7 cellular contexts compared by ENCODE assay signal in the genomic region with DNA sequence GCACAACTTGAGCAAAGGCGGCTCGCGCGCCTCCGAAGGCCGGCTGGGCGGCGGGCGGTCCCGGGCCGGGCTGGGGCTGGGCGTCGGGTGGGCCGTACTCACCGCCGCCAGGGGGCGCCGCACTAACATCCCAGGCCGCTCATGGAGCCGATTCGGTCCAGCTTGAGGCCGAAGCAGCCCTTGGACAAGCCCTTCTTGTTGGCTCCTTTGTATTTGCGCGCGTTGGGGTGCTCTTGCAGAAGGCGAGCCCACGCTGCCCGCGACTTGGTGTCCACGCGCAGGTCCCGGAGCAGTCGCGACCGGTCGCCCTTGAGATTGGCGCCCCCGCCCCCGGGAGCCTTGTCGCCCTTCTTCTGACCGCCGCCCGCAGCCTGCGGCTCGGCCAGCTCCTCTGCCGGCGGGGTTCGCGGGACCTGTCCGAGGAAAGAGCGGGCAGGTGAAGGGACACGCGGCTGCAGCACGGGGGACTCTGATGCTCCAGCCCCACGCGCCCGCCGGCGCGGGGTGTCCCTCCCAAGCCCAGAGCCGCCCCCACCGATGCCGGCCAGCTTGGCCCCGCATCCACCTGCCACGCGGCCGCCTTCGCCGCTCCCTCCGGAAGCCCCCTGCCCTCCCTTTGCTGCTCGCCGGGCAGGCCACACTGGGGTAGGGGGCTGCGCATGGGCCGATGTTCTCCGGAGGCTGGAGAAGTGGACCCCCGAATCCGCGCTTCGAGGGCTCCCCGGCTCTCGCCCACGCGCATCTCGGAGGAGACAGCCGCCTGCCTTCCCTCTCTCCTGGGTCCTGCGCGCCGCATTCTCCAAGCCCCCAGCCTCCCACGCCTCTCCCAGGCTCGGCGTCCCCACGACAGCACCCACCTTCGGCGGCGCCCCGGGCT. TPM values are rescaled to one million over a fixed set of nuclear protein-coding genes. Genes with fewer than 3 reads are reported as not detected.
DNase-seq lines count a peak whose midpoint lies in the region; ATAC-seq, FAIRE-seq and TF ChIP-seq lines count a peak whose summit lies in the region.

No MANE protein-coding gene starts in this region.

- no peak for FAIRE-seq in pancreas (lab: Jason Lieb, UNC)

- no peaks in the 10 kb centered on the region for H3K9me2 ChIP-seq in SU-DHL-6 (replicated peaks; ENCODE audit: insufficient read depth, low read length)

- ATAC-seq in pancreas (peak; percentile 94 to 96 (median 96)), thoracic aorta (ENCODE audit: insufficient number of reproducible peaks, low FRiP score, low read depth) (no peak)

- TF ChIP-seq CTCF in GM13977 (IDR thresholded peaks at IDR 0.05; ENCODE audit: extremely low read depth, insufficient read depth, missing control alignments) (peak; percentile 91), SU-DHL-6 (IDR thresholded peaks at IDR 0.05; ENCODE audit: insufficient read depth, low read length, poor library complexity, severe bottlenecking) (peak; percentile 74), cardiac muscle cell (IDR thresholded peaks at IDR 0.05; ENCODE audit: low read depth, low read length) (peak; percentile 71), pancreas (IDR thresholded peaks at IDR 0.05) (peak; percentile 89 to 96 (median 95)), thoracic aorta (IDR thresholded peaks at IDR 0.05) (peak; percentile 92)

- H3K27me3 ChIP-seq in SU-DHL-6 (ENCODE audit: low read length), result no peaks in the 10 kb centered on the region
- H3K27me3 ChIP-seq in cardiac muscle cell, result peaks cover 73% of the 10 kb centered on the region
- peaks cover 0 to 18% (median 3%) of the 10 kb centered on the region in 4 donors for H3K27me3 ChIP-seq in pancreas
- peaks cover 3% of the 10 kb centered on the region for H3K27me3 ChIP-seq in thoracic aorta (replicated peaks; ENCODE audit: insufficient read depth)

- H2AFZ ChIP-seq in SU-DHL-6 (ENCODE audit: low read depth, low read length, severe bottlenecking), result peak overlapping the region; percentile 90

- DNase-seq in GM13977 (ENCODE audit: low spot score), result peak; percentile 93
- peak; percentile 51 for DNase-seq in KG1 (lab: John Stamatoyannopoulos, UW)
- peak; percentile 53 for DNase-seq in activated naive CD8-positive, alpha-beta T cell treated with anti-CD3 and anti-CD28 coated beads, Interleukin-2, amount 50 U/mL, for 16 hours (ENCODE audit: low read depth, low spot score)
- peak; percentile 92 to 94 for DNase-seq in cardiac muscle cell (ENCODE audit: low read depth in 1 of 2, low spot score in 1 of 2)
- DNase-seq in pancreas, result peak; percentile 66 to 96 (median 83)
- peak; percentile 28 for DNase-seq in thoracic aorta (ENCODE audit: low spot score)

- H3F3A ChIP-seq in SU-DHL-6 (ENCODE audit: insufficient read depth), result no peaks in the 10 kb centered on the region

- no peaks in the 10 kb centered on the region for H4K20me1 ChIP-seq in SU-DHL-6 (ENCODE audit: low read depth, low read length)

- H3K36me3 ChIP-seq in SU-DHL-6 (ENCODE audit: low read length) (no peaks in the 10 kb centered on the region), cardiac muscle cell (no peaks in the 10 kb centered on the region), pancreas (no peaks in the 10 kb centered on the region), thoracic aorta (no peaks in the 10 kb centered on the region)

- H3K4me2 ChIP-seq in SU-DHL-6 (ENCODE audit: low read depth, low read length, poor library complexity, severe bottlenecking), result peak overlapping the region; percentile 67

- peak overlapping the region; percentile 50 for H3K4me3 ChIP-seq in SU-DHL-6 (ENCODE audit: insufficient read depth, low read length, poor library complexity, severe bottlenecking)
- peak overlapping the region; percentile 31 for H3K4me3 ChIP-seq in cardiac muscle cell
- H3K4me3 ChIP-seq in pancreas, result peak overlapping the region; percentile 2 to 56 (median 28)
- peak overlapping the region; percentile 71 for H3K4me3 ChIP-seq in thoracic aorta

- H3K27ac ChIP-seq in SU-DHL-6 (ENCODE audit: low read depth, low read length) (no peak overlapping the region), cardiac muscle cell (no peak overlapping the region), pancreas (no peak overlapping the region), thoracic aorta (no peak overlapping the region)

- no peaks in the 10 kb centered on the region for H3K9me3 ChIP-seq in SU-DHL-6 (ENCODE audit: insufficient read depth, low read length)
- H3K9me3 ChIP-seq in cardiac muscle cell (ENCODE audit: low read depth), result no peaks in the 10 kb centered on the region
- no peaks in the 10 kb centered on the region for H3K9me3 ChIP-seq in pancreas
- H3K9me3 ChIP-seq in thoracic aorta, result no peaks in the 10 kb centered on the region

- no peaks in the 10 kb centered on the region for H3K79me2 ChIP-seq in SU-DHL-6 (ENCODE audit: insufficient read depth, low read length)

- 1% methylated on average over 80 to 96 of the region's 96 CpGs for WGBS in pancreas, 2 donors

- intact Hi-C loops in pancreas (cut with DNase I), result loop anchor here in 2 of 3 donors (5.0 to 10.0 kb wide), 3 partner anchors 217 to 402 kb away; no protein-coding TSS in a partner anchor

- H3K4me1 ChIP-seq in cardiac muscle cell (ENCODE audit: low read depth) (no peaks in the 10 kb centered on the region), pancreas (peaks cover 7 to 17% (median 10%) of the 10 kb centered on the region in 3 donors), thoracic aorta (ENCODE audit: control insufficient read depth in 1 of 2, low read depth in 2 of 2) (peaks cover 12 to 18% of the 10 kb centered on the region in 2 donors)

- H3K9ac ChIP-seq in SU-DHL-6 (ENCODE audit: low read length), result peak overlapping the region; percentile 25; the same call in 1 of the 2 replicates

- in situ Hi-C loops in GM13977 (cut with MboI; ENCODE audit: low pct_unique_long_range_greater_than_20kb, low sequenced_read_pairs, unreplicated experiment), result no loop called here

RNA-seq across cellular contexts. Expression of a gene that starts 0.7 kb away (rescaled TPM):
- 0.39 TPM in 1 of 2 replicates, not detected in the other for total RNA-seq in cardiac muscle cell
- 0.39 and 0.91 TPM in 2 replicates for polyA plus RNA-seq in cardiac muscle cell
- total RNA-seq in pancreas, result not detected
- polyA plus RNA-seq in pancreas, result under 1 TPM in 1 of 2 donors, not detected in 1; 0.26 TPM
- total RNA-seq in thoracic aorta, result not detected

RNA-seq across cellular contexts. Expression of a gene that starts 36.0 kb away (rescaled TPM):
- 37.7 and 50.1 TPM in 2 replicates for total RNA-seq in cardiac muscle cell
- polyA plus RNA-seq in cardiac muscle cell, result 35.5 and 39.0 TPM in 2 replicates
- total RNA-seq in pancreas, result 10 to 100 TPM; 13.0 to 24.0 (median 16.1) TPM
- 10 to 100 TPM; 17.1 to 23.4 TPM for polyA plus RNA-seq in pancreas
- total RNA-seq in thoracic aorta, result 10 to 100 TPM; 26.4 to 32.5 TPM

Comparison
In these comparisons a context has a peak if more than half of its experiments do, and no peak if none do; other contexts are left out.
1. DNase-seq: peak in every context shown above with its lines; median percentile 93 in GM13977; 93 in cardiac muscle cell; 83 in pancreas; 53 in activated naive CD8-positive, alpha-beta T cell treated with anti-CD3 and anti-CD28 coated beads, Interleukin-2, amount 50 U/mL, for 16 hours; 51 in KG1; 28 in thoracic aorta.